ENCODE assay signal across 24 cellular contexts in the genomic region with DNA sequence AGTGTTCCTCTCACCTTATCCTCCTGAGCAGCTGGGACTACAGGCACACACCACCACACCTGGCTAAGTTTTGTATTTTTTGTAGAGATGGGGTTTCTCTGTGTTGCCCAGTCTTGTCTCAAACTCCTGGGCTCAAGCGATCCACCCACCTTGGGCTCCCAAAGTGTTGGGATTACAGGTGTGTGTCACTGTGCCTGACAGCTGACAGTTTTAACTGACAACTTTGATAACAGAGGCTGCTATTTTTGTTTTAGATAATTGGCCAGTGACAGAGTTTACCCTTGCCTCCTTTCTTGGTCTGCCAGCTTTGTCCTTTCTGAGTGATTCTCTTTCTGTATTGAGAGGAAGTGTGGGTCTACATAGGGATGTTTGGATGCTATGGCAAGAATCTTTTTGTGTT.
DNase-seq lines count a peak whose midpoint lies in the region; ATAC-seq and TF ChIP-seq lines count a peak whose summit lies in the region.
"Had no signal": no experiment of that assay in that cellular context is flagged by ENCODE, and none has a peak within 500 bp of the region (broad histone marks: within the 10 kb centered on the region; RNA-seq: fewer than 3 reads in every experiment).

No MANE protein-coding gene starts in this region.

- in situ Hi-C loops in gastrocnemius medialis (cut with MboI; ENCODE audit: low sequenced_read_pairs in 4 of 4), result loop anchor here in 1 of 4 donors (25.0 kb wide), 1 partner anchor 130 kb away; no protein-coding TSS in a partner anchor

- no peak overlapping the region for H3K4me3 ChIP-seq in cardiac muscle cell
- no peak overlapping the region for H3K4me3 ChIP-seq in liver (ENCODE audit: low read depth in 1 of 3, low read length in 3 of 3)
- H3K4me3 ChIP-seq in gastrocnemius medialis, result no peak overlapping the region

- peaks cover 6% of the 10 kb centered on the region for H3K4me1 Mint-ChIP-seq in WTC11
- H3K4me1 Mint-ChIP-seq in activated CD8-positive, alpha-beta T cell treated with anti-CD3 and anti-CD28 coated beads for 36 hours (ENCODE audit: low read depth), result no peaks in the 10 kb centered on the region
- H3K4me1 Mint-ChIP-seq: CD4-positive, CD25-positive, alpha-beta regulatory T cell; CD8-positive, alpha-beta memory T cell had no signal

- H3K27ac Mint-ChIP-seq in WTC11, result peak overlapping the region; percentile 17; the same call in 1 of the 2 replicates
- no peak overlapping the region for H3K27ac Mint-ChIP-seq in activated CD8-positive, alpha-beta T cell treated with anti-CD3 and anti-CD28 coated beads for 36 hours
- H3K27ac Mint-ChIP-seq: CD8-positive, alpha-beta memory T cell; HFFc6 had no signal

- intact Hi-C loops in Right ventricle myocardium inferior (cut with DNase I) (no loop called here), gastrocnemius medialis (cut with DNase I; ENCODE audit: low total_unique reads) (no loop called here)
- intact Hi-C loops in activated CD8-positive, alpha-beta T cell treated with anti-CD3 and anti-CD28 coated beads for 36 hours (cut with micrococcal nuclease), result no loop called here

- CTCF ChIA-PET in WTC11 (lab: Charles Lee), result no interaction called here
- CTCF ChIA-PET in activated CD8-positive, alpha-beta T cell treated with anti-CD3 and anti-CD28 coated beads for 36 hours (lab: Charles Lee), result no interaction called here

- POLR2A ChIA-PET in WTC11 (lab: Charles Lee), result no interaction called here
- POLR2A ChIA-PET in activated CD8-positive, alpha-beta T cell treated with anti-CD3 and anti-CD28 coated beads for 36 hours (lab: Charles Lee), result no interaction called here

- 80% methylated on average over 1 of the region's 1 CpG for whole genome bisulfite sequencing in liver

- no peak for TF ChIP-seq POLR2A in gastrocnemius medialis (IDR thresholded peaks at IDR 0.05)

- ATAC-seq in Right ventricle myocardium inferior (no peak), WTC11 (no peak), gastrocnemius medialis (no peak)
- no peak for ATAC-seq in activated CD8-positive, alpha-beta T cell treated with anti-CD3 and anti-CD28 coated beads for 36 hours
- ATAC-seq: HCT116 had no signal

- H3K4me1 ChIP-seq in cardiac muscle cell (ENCODE audit: low read depth) (peaks cover 9% of the 10 kb centered on the region), liver (ENCODE audit: control insufficient read depth in 4 of 4, insufficient read depth in 4 of 4, low read length in 3 of 4) (peaks cover 8 to 80% (median 52%) of the 10 kb centered on the region in 4 donors), gastrocnemius medialis (peaks cover 49 to 64% of the 10 kb centered on the region in 2 donors)
- H3K4me1 ChIP-seq: BE2C had no signal

- H3K36me3 Mint-ChIP-seq in WTC11, result no peaks in the 10 kb centered on the region; the same call in 1 of the 2 replicates
- H3K36me3 Mint-ChIP-seq in activated CD8-positive, alpha-beta T cell treated with anti-CD3 and anti-CD28 coated beads for 36 hours (ENCODE audit: low read depth), result peaks cover 16% of the 10 kb centered on the region

- H3K9me3 ChIP-seq in cardiac muscle cell (ENCODE audit: low read depth) (no peaks in the 10 kb centered on the region), liver (ENCODE audit: control insufficient read depth in 4 of 4, low read length in 3 of 4) (no peaks in the 10 kb centered on the region), gastrocnemius medialis (no peaks in the 10 kb centered on the region)
- H3K9me3 ChIP-seq: BE2C had no signal

- H3K4me3 Mint-ChIP-seq in WTC11, result no peak overlapping the region
- no peak overlapping the region for H3K4me3 Mint-ChIP-seq in activated CD8-positive, alpha-beta T cell treated with anti-CD3 and anti-CD28 coated beads for 36 hours
- H3K4me3 Mint-ChIP-seq: CD4-positive, CD25-positive, alpha-beta regulatory T cell; CD8-positive, alpha-beta memory T cell; HFFc6 had no signal

- no peaks in the 10 kb centered on the region for H3K27me3 ChIP-seq in cardiac muscle cell
- H3K27me3 ChIP-seq in liver (ENCODE audit: control insufficient read depth in 4 of 4, insufficient read depth in 4 of 4, low read length in 3 of 4), result no peaks in the 10 kb centered on the region
- no peaks in the 10 kb centered on the region for H3K27me3 ChIP-seq in gastrocnemius medialis
- H3K27me3 ChIP-seq: BE2C had no signal

- TF ChIP-seq RAD21 in liver (IDR thresholded peaks at IDR 0.05), result no peak

- DNase-seq in cardiac muscle cell (ENCODE audit: low read depth in 1 of 2, low spot score in 1 of 2) (no peak), Right ventricle myocardium inferior (ENCODE audit: missing footprints) (no peak), WTC11 (ENCODE audit: low spot score) (no peak), gastrocnemius medialis (no peak), NCI-H1048 (lab: John Stamatoyannopoulos, UW) (no peak)
- no peak for DNase-seq in stimulated activated CD4-positive, alpha-beta T cell treated with anti-CD3 and anti-CD28 coated beads, Interleukin-1b, Interleukin-23, amount 100 ng/mL, for 48 hours
- DNase-seq in activated CD8-positive, alpha-beta T cell treated with anti-CD3 and anti-CD28 coated beads for 36 hours, result no peak
- DNase-seq: ACHN; BE2C; C1 segment of cervical spinal cord; CD4-positive, CD25-positive, alpha-beta regulatory T cell; CD8-positive, alpha-beta memory T cell; COR-L47; DMS 273 treated with DMSO at 0.1 percent for 48 hours; DMS53; DND-41; EL; GOT3; H7; HFFc6; IMR-90 had no signal

- no peaks in the 10 kb centered on the region for H3K9me3 Mint-ChIP-seq in WTC11
- H3K9me3 Mint-ChIP-seq in activated CD8-positive, alpha-beta T cell treated with anti-CD3 and anti-CD28 coated beads for 36 hours, result no peaks in the 10 kb centered on the region
- H3K9me3 Mint-ChIP-seq: HFFc6 had no signal

- TF ChIP-seq CTCF in cardiac muscle cell (IDR thresholded peaks at IDR 0.05; ENCODE audit: low read depth, low read length) (no peak), WTC11 (IDR thresholded peaks at IDR 0.05) (no peak), liver (IDR thresholded peaks at IDR 0.05; ENCODE audit: low read depth, low read length, missing input control) (no peak), gastrocnemius medialis (IDR thresholded peaks at IDR 0.05 in 4 of 5, conservative IDR thresholded peaks at IDR 0.05 in 1 of 5) (no peak)
- TF ChIP-seq CTCF in activated CD8-positive, alpha-beta T cell treated with anti-CD3 and anti-CD28 coated beads for 36 hours (IDR thresholded peaks at IDR 0.05), result no peak

- no peak overlapping the region for H3K9ac ChIP-seq in liver (ENCODE audit: low read depth in 1 of 2, low read length in 2 of 2)

- H3K27me3 Mint-ChIP-seq in WTC11 (ENCODE audit: low read depth), result no peaks in the 10 kb centered on the region
- no peaks in the 10 kb centered on the region for H3K27me3 Mint-ChIP-seq in activated CD8-positive, alpha-beta T cell treated with anti-CD3 and anti-CD28 coated beads for 36 hours
- H3K27me3 Mint-ChIP-seq: CD4-positive, CD25-positive, alpha-beta regulatory T cell had no signal

- H3K27ac ChIP-seq in cardiac muscle cell, result peak overlapping the region; percentile 66
- H3K27ac ChIP-seq in liver (ENCODE audit: low read depth in 1 of 2, low read length in 2 of 2), result peak overlapping the region; percentile 35 to 37
- peak overlapping the region; percentile 9 to 48 (median 32) for H3K27ac ChIP-seq in gastrocnemius medialis
- H3K27ac ChIP-seq: HL-60 had no signal

- H3K36me3 ChIP-seq in cardiac muscle cell (no peaks in the 10 kb centered on the region), liver (ENCODE audit: control insufficient read depth in 4 of 4, insufficient read depth in 3 of 4, low read depth in 1 of 4, low read length in 3 of 4) (peaks cover 0 to 12% (median 4%) of the 10 kb centered on the region in 4 donors), gastrocnemius medialis (peaks cover 0 to 10% of the 10 kb centered on the region in 2 donors)
- H3K36me3 ChIP-seq: BE2C had no signal

TF ChIP-seq in WTC11, 78 proteins besides CTCF, POLR2A, EP300 and RAD21 (continues in another document):
- TF ChIP-seq FOXP1 (CRISPR knock-in tag; IDR thresholded peaks at IDR 0.05; ENCODE audit: borderline replicate concordance) (no peak), FOXJ3 (CRISPR knock-in tag; IDR thresholded peaks at IDR 0.05; ENCODE audit: borderline replicate concordance) (no peak), CBFB (CRISPR knock-in tag; IDR thresholded peaks at IDR 0.05; ENCODE audit: low read depth) (no peak), ZNF423 (CRISPR knock-in tag; IDR thresholded peaks at IDR 0.05) (no peak), TEAD1 (CRISPR knock-in tag; IDR thresholded peaks at IDR 0.05) (no peak), SMAD3 (CRISPR knock-in tag; IDR thresholded peaks at IDR 0.05; ENCODE audit: borderline replicate concordance) (no peak)
- TF ChIP-seq, protein P1, sequence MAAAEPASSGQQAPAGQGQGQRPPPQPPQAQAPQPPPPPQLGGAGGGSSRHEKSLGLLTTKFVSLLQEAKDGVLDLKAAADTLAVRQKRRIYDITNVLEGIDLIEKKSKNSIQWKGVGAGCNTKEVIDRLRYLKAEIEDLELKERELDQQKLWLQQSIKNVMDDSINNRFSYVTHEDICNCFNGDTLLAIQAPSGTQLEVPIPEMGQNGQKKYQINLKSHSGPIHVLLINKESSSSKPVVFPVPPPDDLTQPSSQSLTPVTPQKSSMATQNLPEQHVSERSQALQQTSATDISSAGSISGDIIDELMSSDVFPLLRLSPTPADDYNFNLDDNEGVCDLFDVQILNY (CRISPR knock-in tag; IDR thresholded peaks at IDR 0.05), result no peak

TF ChIP-seq in liver, 16 proteins besides CTCF, POLR2A, EP300 and RAD21:
- no peak for TF ChIP-seq SP1 (IDR thresholded peaks at IDR 0.05)
- TF ChIP-seq FOXA2 (IDR thresholded peaks at IDR 0.05), result no peak
